In the genomic region with DNA sequence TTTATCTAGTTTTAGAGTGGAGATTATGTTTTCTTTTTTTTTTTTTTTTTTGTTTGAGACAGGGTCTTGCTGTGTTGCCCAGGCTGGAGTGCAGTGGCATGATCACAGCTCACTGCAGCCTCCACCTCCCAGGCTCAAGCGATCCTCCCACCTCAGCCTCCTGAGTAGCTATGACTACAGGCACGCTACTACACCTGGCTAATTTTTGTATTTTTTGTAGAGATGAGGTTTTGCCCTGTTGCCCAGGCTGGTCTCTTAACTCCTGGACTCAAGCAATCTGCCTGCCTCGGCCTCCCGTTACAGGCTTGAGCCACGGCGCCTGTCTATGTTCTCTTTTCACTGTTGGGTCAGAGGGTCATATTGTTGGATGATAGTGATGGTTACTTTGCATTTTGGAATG, we compare ENCODE assay signal across 4 cellular contexts. TPM values are rescaled to one million over a fixed set of nuclear protein-coding genes. Genes with fewer than 3 reads are reported as not detected.
"Had no signal": no experiment of that assay in that cellular context is flagged by ENCODE, and none has a peak within 500 bp of the region (broad histone marks: within the 10 kb centered on the region; RNA-seq: fewer than 3 reads in every experiment).

No MANE protein-coding gene starts in this region.

RNA-seq across cellular contexts. Expression of gene MPV17L, which starts 4.8 kb away (rescaled TPM):
- total RNA-seq: myocyte; naive thymus-derived CD8-positive, alpha-beta T cell had no signal
- polyA plus RNA-seq: naive thymus-derived CD4-positive, alpha-beta T cell; naive thymus-derived CD8-positive, alpha-beta T cell had no signal

RNA-seq across cellular contexts. Expression of gene NPIPA5, which starts 22.2 kb away (rescaled TPM):
- total RNA-seq: hepatocyte had no signal
